ENCODE assay signal across 8 cellular contexts in genomic region chr16:53282975-53283946, GRCh38.
DNase-seq lines count a peak whose midpoint lies in the region; TF ChIP-seq lines count a peak whose summit lies in the region.

No MANE protein-coding gene starts in this region.

- H3K36me3 ChIP-seq in GM23248 (ENCODE audit: low read depth): peaks cover 68% of the 10 kb centered on the region

- H3K27ac Mint-ChIP-seq in nephron: no peak overlapping the region

- in situ Hi-C loops in GM23248 (cut with MboI): no loop called here

- H3K4me3 ChIP-seq in AG09309 (ENCODE audit: control insufficient read depth, low read depth, low read length) (no peak overlapping the region), GM23248 (no peak overlapping the region)

- no peak overlapping the region for H3K4me2 ChIP-seq in GM23248 (ENCODE audit: unreplicated experiment)

- no peaks in the 10 kb centered on the region for H3K9me3 Mint-ChIP-seq in nephron

- no peaks in the 10 kb centered on the region for H3K4me1 Mint-ChIP-seq in nephron

- H3K36me3 Mint-ChIP-seq in nephron (ENCODE audit: low read depth): peaks cover 25% of the 10 kb centered on the region

- H3K27me3 ChIP-seq in GM23248 (replicated peaks; ENCODE audit: insufficient read depth): no peaks in the 10 kb centered on the region

- no peak overlapping the region for H2AFZ ChIP-seq in GM23248

- no peaks in the 10 kb centered on the region for H3K9me3 ChIP-seq in GM23248 (ENCODE audit: low read depth)

- peak; percentile 23 for DNase-seq in AG09309 (ENCODE audit: low read depth)
- peak; percentile 74 for DNase-seq in GM23248
- DNase-seq in NCI-H748 (lab: John Stamatoyannopoulos, UW; ENCODE audit: unreplicated experiment): peak; percentile 37
- peak; percentile 65 to 71 for DNase-seq in dermis microvascular lymphatic vessel endothelial cell (ENCODE audit: low read depth in 2 of 2)
- no peak for DNase-seq in nucleus accumbens (lab: John Stamatoyannopoulos, UW)
- no peak for DNase-seq in mesenteric fat pad (ENCODE audit: low spot score)
- DNase-seq in activated gamma-delta T cell treated with Interleukin-2 at 50 U/mL for 16 hours: no peak

- no peaks in the 10 kb centered on the region for H3K27me3 Mint-ChIP-seq in nephron (ENCODE audit: low read depth)

- H3K4me3 Mint-ChIP-seq in nephron: no peak overlapping the region

- H3K4me1 ChIP-seq in GM23248 (ENCODE audit: insufficient read depth): no peaks in the 10 kb centered on the region; the same call in 1 of the 2 replicates

- H4K20me1 ChIP-seq in GM23248 (ENCODE audit: insufficient read depth): no peaks in the 10 kb centered on the region

- no peak overlapping the region for H3K9ac ChIP-seq in GM23248

- TF ChIP-seq CTCF in AG09309 (IDR thresholded peaks at IDR 0.05; ENCODE audit: control insufficient read depth, insufficient read depth, low read depth, low read length, missing control alignments) (peak; percentile 51), nephron (IDR thresholded peaks at IDR 0.05; ENCODE audit: unreplicated experiment in 3 of 3) (peak; percentile 25 to 48 (median 32))

- peaks cover 38% of the 10 kb centered on the region for H3F3A ChIP-seq in GM23248 (ENCODE audit: insufficient read depth)

- no peaks in the 10 kb centered on the region for H3K79me2 ChIP-seq in GM23248 (ENCODE audit: insufficient read depth)

- no peak overlapping the region for H3K27ac ChIP-seq in GM23248

- H3K9me2 ChIP-seq in GM23248 (ENCODE audit: insufficient read depth): no peaks in the 10 kb centered on the region

- WGBS in GM23248 (ENCODE audit: low coverage in 1 of 2, low lambda C conversion rate in 2 of 2, missing lambda C conversion rate in 2 of 2), 2 experiments: 72 to 74% methylated on average over 3 of the region's 3 CpGs

Comparison
In these comparisons a context has a peak if more than half of its experiments do, and no peak if none do; other contexts are left out.
1. DNase-seq: peak in AG09309 (single experiment), GM23248 (single experiment), NCI-H748 (single experiment) and dermis microvascular lymphatic vessel endothelial cell (2 of 2); none in nucleus accumbens (0 of 56), mesenteric fat pad (single experiment) and activated gamma-delta T cell treated with Interleukin-2 at 50 U/mL for 16 hours (single experiment).